Comparison of ENCODE assay signal across 15 cellular contexts in genomic region chr15:68638953-68639500, GRCh38.
DNase-seq lines count a peak whose midpoint lies in the region; ATAC-seq and TF ChIP-seq lines count a peak whose summit lies in the region.
"Had no signal": no experiment of that assay in that cellular context is flagged by ENCODE, and none has a peak within 500 bp of the region (broad histone marks: within the 10 kb centered on the region; RNA-seq: fewer than 3 reads in every experiment).

No MANE protein-coding gene starts in this region.

- no peaks in the 10 kb centered on the region for H3K36me3 ChIP-seq in breast epithelium
- no peaks in the 10 kb centered on the region for H3K36me3 ChIP-seq in right atrium auricular region
- no peaks in the 10 kb centered on the region for H3K36me3 ChIP-seq in thoracic aorta

- no peak for TF ChIP-seq POLR2A in breast epithelium (IDR thresholded peaks at IDR 0.05)

- TF ChIP-seq CTCF in breast epithelium (IDR thresholded peaks at IDR 0.05) (no peak), right atrium auricular region (IDR thresholded peaks at IDR 0.05) (no peak), thoracic aorta (IDR thresholded peaks at IDR 0.05) (no peak)

- peak overlapping the region; percentile 82 to 88 for H3K27ac ChIP-seq in breast epithelium
- H3K27ac ChIP-seq in right atrium auricular region = peak overlapping the region; percentile 28 to 68
- peak overlapping the region; percentile 12 to 22 for H3K27ac ChIP-seq in thoracic aorta

- H3K4me1 ChIP-seq in breast epithelium = peaks cover 0 to 9% of the 10 kb centered on the region in 2 donors
- peaks cover 0 to 69% of the 10 kb centered on the region in 2 donors for H3K4me1 ChIP-seq in right atrium auricular region
- H3K4me1 ChIP-seq in thoracic aorta (ENCODE audit: control insufficient read depth in 1 of 2, low read depth in 2 of 2) = peaks cover 16 to 52% of the 10 kb centered on the region in 2 donors

- H3K36me3 Mint-ChIP-seq in activated CD4-positive, alpha-beta memory T cell treated with anti-CD3 and anti-CD28 coated beads for 36 hours = no peaks in the 10 kb centered on the region
- H3K36me3 Mint-ChIP-seq: activated naive CD4-positive, alpha-beta T cell treated with anti-CD3 and anti-CD28 coated beads, Interleukin-2, amount 50 U/mL, for 24 hours had no signal

- CTCF ChIA-PET in activated CD4-positive, alpha-beta memory T cell treated with anti-CD3 and anti-CD28 coated beads for 36 hours (lab: Charles Lee) = interaction anchor here (0.7 to 1.3 kb wide), 2 partner anchors 13 kb away, joined by 3 read pairs; no protein-coding TSS in a partner anchor

- no peak overlapping the region for H3K4me3 Mint-ChIP-seq in activated CD4-positive, alpha-beta memory T cell treated with anti-CD3 and anti-CD28 coated beads for 36 hours
- H3K4me3 Mint-ChIP-seq: activated naive CD4-positive, alpha-beta T cell treated with anti-CD3 and anti-CD28 coated beads, Interleukin-2, amount 50 U/mL, for 24 hours; effector memory CD8-positive, alpha-beta T cell; T-helper 1 cell treated with Interleukin-12 subunit alpha and Interleukin-12 subunit beta and Interleukin-4 antibody, amounts not matched to agents 30 μg/mL and 1 μg/mL, for 36 hours had no signal

- no peaks in the 10 kb centered on the region for H3K9me3 Mint-ChIP-seq in activated CD4-positive, alpha-beta memory T cell treated with anti-CD3 and anti-CD28 coated beads for 36 hours
- H3K9me3 Mint-ChIP-seq: activated naive CD4-positive, alpha-beta T cell treated with anti-CD3 and anti-CD28 coated beads, Interleukin-2, amount 50 U/mL, for 24 hours; effector memory CD8-positive, alpha-beta T cell; T-helper 1 cell treated with Interleukin-12 subunit alpha and Interleukin-12 subunit beta and Interleukin-4 antibody, amounts not matched to agents 30 μg/mL and 1 μg/mL, for 36 hours had no signal

- H3K4me3 ChIP-seq in breast epithelium (no peak overlapping the region), right atrium auricular region (no peak overlapping the region), thoracic aorta (no peak overlapping the region)
- H3K4me3 ChIP-seq: K562, smooth muscle cell had no signal

- H3K27ac Mint-ChIP-seq in activated CD4-positive, alpha-beta memory T cell treated with anti-CD3 and anti-CD28 coated beads for 36 hours = no peak overlapping the region
- H3K27ac Mint-ChIP-seq: activated naive CD4-positive, alpha-beta T cell treated with anti-CD3 and anti-CD28 coated beads, Interleukin-2, amount 50 U/mL, for 24 hours; effector memory CD8-positive, alpha-beta T cell; T-helper 1 cell treated with Interleukin-12 subunit alpha and Interleukin-12 subunit beta and Interleukin-4 antibody, amounts not matched to agents 30 μg/mL and 1 μg/mL, for 36 hours had no signal

- H3K27me3 Mint-ChIP-seq in activated CD4-positive, alpha-beta memory T cell treated with anti-CD3 and anti-CD28 coated beads for 36 hours = no peaks in the 10 kb centered on the region
- H3K27me3 Mint-ChIP-seq: activated naive CD4-positive, alpha-beta T cell treated with anti-CD3 and anti-CD28 coated beads, Interleukin-2, amount 50 U/mL, for 24 hours had no signal

- intact Hi-C loops in breast epithelium (cut with DNase I; ENCODE audit: low total_unique reads) = no loop called here
- intact Hi-C loops in activated CD4-positive, alpha-beta memory T cell treated with anti-CD3 and anti-CD28 coated beads for 36 hours (cut with micrococcal nuclease) = no loop called here

- peak; percentile 86 for DNase-seq in HCEC 1CT
- DNase-seq in breast epithelium (ENCODE audit: low spot score in 2 of 2) = no peak
- DNase-seq in right atrium auricular region (ENCODE audit: low spot score) = no peak
- DNase-seq in thoracic aorta (ENCODE audit: low spot score) = no peak
- DNase-seq in activated CD4-positive, alpha-beta T cell treated with anti-CD3 and anti-CD28 coated beads for 48 hours = no peak
- no peak for DNase-seq in activated CD4-positive, alpha-beta memory T cell treated with anti-CD3 and anti-CD28 coated beads for 36 hours
- no peak for DNase-seq in SIG-M5 (lab: John Stamatoyannopoulos, UW)
- DNase-seq in mucosa of gallbladder (ENCODE audit: low spot score) = no peak
- DNase-seq: activated CD8-positive, alpha-beta memory T cell treated with anti-CD3 and anti-CD28 coated beads for 24 hours; effector memory CD8-positive, alpha-beta T cell; NCI-H2081 had no signal

- H3K27me3 ChIP-seq in breast epithelium (no peaks in the 10 kb centered on the region), right atrium auricular region (no peaks in the 10 kb centered on the region), thoracic aorta (replicated peaks; ENCODE audit: insufficient read depth) (no peaks in the 10 kb centered on the region)

- H3K9me3 ChIP-seq in breast epithelium (no peaks in the 10 kb centered on the region), right atrium auricular region (no peaks in the 10 kb centered on the region), thoracic aorta (no peaks in the 10 kb centered on the region)

- POLR2A ChIA-PET in activated CD4-positive, alpha-beta memory T cell treated with anti-CD3 and anti-CD28 coated beads for 36 hours (lab: Charles Lee) = no interaction called here

- ATAC-seq in thoracic aorta (ENCODE audit: insufficient number of reproducible peaks, low FRiP score, low read depth) = no peak
- ATAC-seq: effector memory CD8-positive, alpha-beta T cell; K562 had no signal

- no peaks in the 10 kb centered on the region for H3K4me1 Mint-ChIP-seq in activated CD4-positive, alpha-beta memory T cell treated with anti-CD3 and anti-CD28 coated beads for 36 hours (ENCODE audit: low read depth)
- H3K4me1 Mint-ChIP-seq: activated naive CD4-positive, alpha-beta T cell treated with anti-CD3 and anti-CD28 coated beads, Interleukin-2, amount 50 U/mL, for 24 hours had no signal

Comparison
In these comparisons a context has a peak if more than half of its experiments do, and no peak if none do; other contexts are left out.
1. H3K27ac ChIP-seq: peak in every context shown above with its lines; median percentile 85 in breast epithelium; 48 in right atrium auricular region; 17 in thoracic aorta.